ENCODE assay signal across 14 cellular contexts in the genomic region with DNA sequence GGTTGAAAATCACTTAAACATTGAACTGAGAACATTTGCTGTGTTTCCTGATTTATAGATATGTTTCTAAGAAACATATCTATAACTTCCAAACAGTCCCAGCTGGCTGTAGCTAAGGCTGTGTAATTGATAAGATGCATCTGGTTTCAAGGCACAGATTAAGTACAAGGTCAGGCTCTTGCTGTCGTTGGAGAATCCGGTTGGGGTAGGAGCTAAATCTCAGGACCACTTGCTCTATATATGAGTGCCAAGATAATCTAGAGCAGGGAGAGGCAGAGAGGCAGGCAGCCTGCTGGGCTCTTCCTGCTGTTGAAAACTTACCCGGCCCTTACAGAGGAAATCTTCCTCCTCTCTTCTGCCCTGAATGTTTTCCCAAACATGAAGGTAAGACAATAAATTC. TPM values are rescaled to one million over a fixed set of nuclear protein-coding genes. Genes with fewer than 3 reads are reported as not detected.
DNase-seq lines count a peak whose midpoint lies in the region; ATAC-seq and TF ChIP-seq lines count a peak whose summit lies in the region.
"Had no signal": no experiment of that assay in that cellular context is flagged by ENCODE, and none has a peak within 500 bp of the region (broad histone marks: within the 10 kb centered on the region; RNA-seq: fewer than 3 reads in every experiment).

C7 (plus strand) TSS at position 265 of the 400 bp plus-strand sequence; CDS start at position 379, 114 bp downstream.

- peak in 1 of 2 experiments; percentile 59 for DNase-seq in SJCRH30
- peak; percentile 3 to 63 for DNase-seq in erythroblast (lab: John Stamatoyannopoulos, UW)
- DNase-seq in right lobe of liver = no peak
- no peak for DNase-seq in suprapubic skin (ENCODE audit: low spot score in 2 of 2)
- no peak for DNase-seq in HuH-7 (ENCODE audit: low spot score)
- no peak for DNase-seq in foreskin keratinocyte
- DNase-seq in AG08396 (ENCODE audit: low spot score) = no peak
- DNase-seq in nucleus accumbens (lab: John Stamatoyannopoulos, UW) = no peak
- DNase-seq: activated CD4-positive, alpha-beta memory T cell treated with anti-CD3 and anti-CD28 coated beads for 36 hours; activated naive CD4-positive, alpha-beta T cell treated with Interleukin-2 at 50 U/mL for 16 hours; cortex of kidney; NCI-H1436 treated with DMSO at 0.1 percent for 48 hours; retina had no signal

- H3K4me3 ChIP-seq in SJCRH30 (no peak within 1 kb of the TSS; the same call in 1 of the 2 replicates), right lobe of liver (peak within 1 kb of the TSS in 2 of 3 donors; percentile 6 to 29), suprapubic skin (no peak within 1 kb of the TSS)

- intact Hi-C loops in right lobe of liver (cut with DNase I) = no loop called here

- peaks cover 33% of the 10 kb centered on the region for H3K4me1 ChIP-seq in SJCRH30
- H3K4me1 ChIP-seq in right lobe of liver = peaks cover 0 to 11% (median 4%) of the 10 kb centered on the region in 4 donors
- no peaks in the 10 kb centered on the region for H3K4me1 ChIP-seq in suprapubic skin
- H3K4me1 ChIP-seq in foreskin keratinocyte = no peaks in the 10 kb centered on the region

- TF ChIP-seq POLR2A in erythroblast (IDR thresholded peaks at IDR 0.05; ENCODE audit: low read length) = no peak
- TF ChIP-seq POLR2A in right lobe of liver (IDR thresholded peaks at IDR 0.05) = peak; percentile 35
- no peak for TF ChIP-seq POLR2A in suprapubic skin (IDR thresholded peaks at IDR 0.05)

- no peaks in the 10 kb centered on the region for H3K27me3 ChIP-seq in SJCRH30
- H3K27me3 ChIP-seq in right lobe of liver = no peaks in the 10 kb centered on the region
- no peaks in the 10 kb centered on the region for H3K27me3 ChIP-seq in suprapubic skin
- H3K27me3 ChIP-seq in foreskin keratinocyte = peaks cover 2% of the 10 kb centered on the region

- TF ChIP-seq CTCF in right lobe of liver (IDR thresholded peaks at IDR 0.05) (no peak), suprapubic skin (IDR thresholded peaks at IDR 0.05) (no peak), foreskin keratinocyte (conservative IDR thresholded peaks at IDR 0.05) (no peak)

- H3K36me3 ChIP-seq in SJCRH30 (no peaks in the 10 kb centered on the region), right lobe of liver (peaks cover 0 to 1% (median 0%) of the 10 kb centered on the region in 4 donors), suprapubic skin (no peaks in the 10 kb centered on the region)

- no peak for TF ChIP-seq EP300 in suprapubic skin (IDR thresholded peaks at IDR 0.05)

- H3K9me3 ChIP-seq in SJCRH30 (replicated peaks) (no peaks in the 10 kb centered on the region), right lobe of liver (no peaks in the 10 kb centered on the region), suprapubic skin (no peaks in the 10 kb centered on the region)

- WGBS in right lobe of liver (ENCODE audit: insufficient coverage, low coverage, low lambda C conversion rate, missing lambda C conversion rate) = 58% methylated on average over 3 of the region's 3 CpGs
- 22% methylated on average over 3 of the region's 3 CpGs for WGBS in suprapubic skin

- H3K27ac ChIP-seq in SJCRH30 (no peak within 1 kb of the TSS), right lobe of liver (peak within 1 kb of the TSS in 1 of 3 donors; percentile 14), suprapubic skin (no peak within 1 kb of the TSS), foreskin keratinocyte (no peak within 1 kb of the TSS)

- ATAC-seq in right lobe of liver (peak; percentile 32 to 71 (median 44)), foreskin keratinocyte (no peak)

RNA-seq across cellular contexts. Expression of gene C7, which starts in this region (rescaled TPM):
- 12.2 and 17.2 TPM in 2 replicates for total RNA-seq in SJCRH30 (2014; rRNA removed; shearing (Covaris generic))
- total RNA-seq in right lobe of liver (100 to 1,000 TPM in 3 of 6 experiments, 10 to 100 TPM in 3; 49.0 to 191 (median 90.0) TPM), suprapubic skin (10 to 100 TPM in 3 of 4 donors, 1 to 10 TPM in 1; 9.2 to 45.6 (median 15.7) TPM), foreskin keratinocyte (not detected in 2 replicates)
- polyA plus RNA-seq in foreskin keratinocyte = not detected in 2 replicates
- total RNA-seq: activated CD4-positive, alpha-beta memory T cell treated with anti-CD3 and anti-CD28 coated beads for 36 hours had no signal
- polyA plus RNA-seq: IgD-negative memory B cell had no signal

Comparison
In these comparisons a context has a peak if more than half of its experiments do, and no peak if none do; other contexts are left out.
1. DNase-seq: peak in erythroblast (2 of 2); none in right lobe of liver (0 of 3), suprapubic skin (0 of 2), HuH-7 (single experiment), foreskin keratinocyte (0 of 2), AG08396 (single experiment) and nucleus accumbens (0 of 56).
2. H3K4me3 ChIP-seq: peak in right lobe of liver (2 of 3); none in SJCRH30 (single experiment) and suprapubic skin (single experiment).